ENCODE assay signal across 8 cellular contexts in the genomic region with DNA sequence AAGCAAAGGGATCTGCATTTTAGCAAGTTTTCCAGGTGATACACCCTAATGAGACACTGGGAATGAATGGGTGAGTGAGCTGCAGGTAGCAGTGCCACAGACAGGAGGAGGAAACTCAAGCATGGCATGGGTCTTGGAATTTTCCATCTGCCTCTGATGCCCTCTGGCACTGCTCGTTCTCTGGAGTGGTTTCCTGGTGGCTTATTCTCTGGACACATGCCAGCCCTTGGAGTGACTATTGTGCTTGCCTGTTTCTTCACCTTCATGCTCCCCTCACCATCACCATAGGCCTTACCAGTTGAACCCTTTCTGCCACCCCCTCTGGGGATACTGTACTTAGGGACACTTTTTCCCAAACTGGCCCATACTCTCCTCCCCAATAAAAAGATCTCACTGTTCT. TPM values are rescaled to one million over a fixed set of nuclear protein-coding genes. Genes with fewer than 3 reads are reported as not detected.
A peak's percentile ranks its signal among the peaks of the same experiment; 100 is the strongest.
DNase-seq lines count a peak whose midpoint lies in the region; ATAC-seq and TF ChIP-seq lines count a peak whose summit lies in the region.

No MANE protein-coding gene starts in this region.

- DNase-seq in ELR (ENCODE audit: low read depth) = peak; percentile 36
- peak; percentile 65 for DNase-seq in NCI-H2029 (lab: John Stamatoyannopoulos, UW)
- DNase-seq in effector memory CD8-positive, alpha-beta T cell = no peak
- no peak for DNase-seq in progenitor cell of endocrine pancreas (ENCODE audit: low spot score, unreplicated experiment)
- no peak for DNase-seq in cerebellar cortex (ENCODE audit: low spot score)
- no peak for DNase-seq in activated CD4-positive, CD25-positive, alpha-beta regulatory T cell (lab: John Stamatoyannopoulos, UW)
- no peak for DNase-seq in cerebellum (ENCODE audit: low spot score)

- H3K36me3 Mint-ChIP-seq in effector memory CD8-positive, alpha-beta T cell (ENCODE audit: insufficient read depth) = peaks cover 55% of the 10 kb centered on the region
- peaks cover 2% of the 10 kb centered on the region for H3K36me3 Mint-ChIP-seq in progenitor cell of endocrine pancreas (ENCODE audit: insufficient read depth)

- peak overlapping the region; percentile 62 to 90 for H3K4me3 Mint-ChIP-seq in effector memory CD8-positive, alpha-beta T cell
- H3K4me3 Mint-ChIP-seq in progenitor cell of endocrine pancreas (ENCODE audit: low read depth) = peak overlapping the region; percentile 92

- peak overlapping the region in 1 of 2 donors; percentile 92 for H3K27ac Mint-ChIP-seq in effector memory CD8-positive, alpha-beta T cell
- peak overlapping the region; percentile 67 for H3K27ac Mint-ChIP-seq in progenitor cell of endocrine pancreas

- no peaks in the 10 kb centered on the region for H3K27me3 Mint-ChIP-seq in effector memory CD8-positive, alpha-beta T cell
- no peaks in the 10 kb centered on the region for H3K27me3 Mint-ChIP-seq in progenitor cell of endocrine pancreas

- no peak for TF ChIP-seq CTCF in progenitor cell of endocrine pancreas (IDR thresholded peaks at IDR 0.05; ENCODE audit: unreplicated experiment)

- no peak for ATAC-seq in effector memory CD8-positive, alpha-beta T cell (replicated peaks)
- no peak for ATAC-seq in GM18909 (IDR thresholded peaks at IDR 0.05; ENCODE audit: poor library complexity, unreplicated experiment)

- H3K9me3 Mint-ChIP-seq in effector memory CD8-positive, alpha-beta T cell = no peaks in the 10 kb centered on the region
- H3K9me3 Mint-ChIP-seq in progenitor cell of endocrine pancreas (ENCODE audit: low read depth) = no peaks in the 10 kb centered on the region

- H3K4me1 Mint-ChIP-seq in effector memory CD8-positive, alpha-beta T cell (ENCODE audit: low read depth in 2 of 2) = peaks cover 38 to 39% of the 10 kb centered on the region in 2 donors
- H3K4me1 Mint-ChIP-seq in progenitor cell of endocrine pancreas (ENCODE audit: low read depth) = peaks cover 21% of the 10 kb centered on the region

RNA-seq across cellular contexts. Expression of gene COASY, which starts 1.6 kb away (rescaled TPM):
- 60.0 and 66.9 TPM in 2 replicates for total RNA-seq in progenitor cell of endocrine pancreas
- 5.6 TPM for total RNA-seq in cerebellum

RNA-seq across cellular contexts. Expression of gene MLX, which starts 3.4 kb away (rescaled TPM):
- total RNA-seq in progenitor cell of endocrine pancreas (26.8 and 33.7 TPM in 2 replicates), cerebellum (21.6 TPM)

RNA-seq across cellular contexts. Expression of gene HSD17B1, which starts 10.8 kb away (rescaled TPM):
- total RNA-seq in progenitor cell of endocrine pancreas (1.4 and 2.4 TPM in 2 replicates), cerebellum (1.8 TPM)

RNA-seq across cellular contexts. Expression of gene PSMC3IP, which starts 14.0 kb away (rescaled TPM):
- 18.1 and 19.6 TPM in 2 replicates for total RNA-seq in progenitor cell of endocrine pancreas
- 6.2 TPM for total RNA-seq in cerebellum

RNA-seq across cellular contexts. Expression of gene NAGLU, which starts 27.5 kb away (rescaled TPM):
- 19.0 and 22.9 TPM in 2 replicates for total RNA-seq in progenitor cell of endocrine pancreas
- total RNA-seq in cerebellum = 8.8 TPM

Comparison
In these comparisons a context has a peak if more than half of its experiments do, and no peak if none do; other contexts are left out.
1. DNase-seq: peak in ELR (single experiment) and NCI-H2029 (single experiment); none in effector memory CD8-positive, alpha-beta T cell (0 of 3), progenitor cell of endocrine pancreas (single experiment), cerebellar cortex (single experiment), activated CD4-positive, CD25-positive, alpha-beta regulatory T cell (0 of 4) and cerebellum (single experiment).